In the genomic region with DNA sequence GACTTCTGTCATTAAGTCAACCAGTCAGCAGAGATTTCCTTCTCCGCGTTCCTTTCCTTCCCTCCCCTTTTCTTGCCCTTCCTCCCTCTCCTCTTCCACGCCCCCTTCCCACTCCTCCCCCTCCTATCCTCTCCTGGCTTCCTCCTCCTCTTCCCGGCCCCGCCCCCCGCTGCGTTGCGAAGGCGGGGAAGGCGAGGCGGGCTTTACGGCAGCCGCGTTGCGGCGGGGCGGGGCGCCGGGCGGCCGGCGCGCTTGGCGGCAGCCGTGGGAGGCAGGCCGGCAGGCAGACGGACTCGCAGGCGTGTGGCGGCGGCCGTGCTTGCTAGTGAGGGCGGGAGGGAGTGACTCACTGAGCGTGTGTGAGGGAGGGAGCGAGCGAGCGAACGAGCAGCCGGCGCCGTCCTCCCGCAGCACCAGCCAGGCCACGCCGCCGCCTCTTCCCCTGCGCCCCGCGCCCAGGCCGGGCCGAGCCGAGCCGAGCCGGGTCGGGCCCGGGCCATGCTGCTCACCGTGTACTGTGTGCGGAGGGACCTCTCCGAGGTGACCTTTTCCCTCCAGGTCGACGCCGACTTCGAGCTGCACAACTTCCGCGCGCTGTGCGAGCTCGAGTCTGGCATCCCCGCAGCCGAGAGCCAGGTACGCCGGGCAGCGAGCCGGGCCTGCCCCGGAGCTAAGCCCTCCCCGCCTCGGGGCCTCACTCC, we compare ENCODE assay signal across 8 cellular contexts. TPM values are rescaled to one million over a fixed set of nuclear protein-coding genes. Genes with fewer than 3 reads are reported as not detected.
A peak's percentile ranks its signal among the peaks of the same experiment; 100 is the strongest.
DNase-seq lines count a peak whose midpoint lies in the region; ATAC-seq and TF ChIP-seq lines count a peak whose summit lies in the region.

A gene (plus strand): TSS at position 286 of the 701 bp plus-strand sequence. CDS start 213 bp downstream, at position 499.

- intact Hi-C loops in CD4-positive, alpha-beta memory T cell (cut with micrococcal nuclease), result loop anchor here (1.0 to 10.0 kb wide), 4 partner anchors 14 to 217 kb away; a partner anchor contains a TSS

- peaks cover 50% of the 10 kb centered on the region for H3K4me1 ChIP-seq in CD4-positive, alpha-beta memory T cell (ENCODE audit: insufficient read depth, low read length)
- peaks cover 17% of the 10 kb centered on the region for H3K4me1 ChIP-seq in effector memory CD4-positive, alpha-beta T cell (ENCODE audit: control insufficient read depth, insufficient read depth, low read length, poor library complexity, severe bottlenecking)

- ATAC-seq in memory B cell (ENCODE audit: low read depth), result peak; percentile 87

- peaks cover 0 to 1% (median 0%) of the 10 kb centered on the region in 8 donors for H3K9me3 Mint-ChIP-seq in CD4-positive, alpha-beta memory T cell
- H3K9me3 Mint-ChIP-seq in memory B cell, result no peaks in the 10 kb centered on the region

- H3K27ac ChIP-seq in CD4-positive, alpha-beta memory T cell (ENCODE audit: low read depth, low read length), result peak within 1 kb of the TSS; percentile 86
- peak within 1 kb of the TSS; percentile 89 for H3K27ac ChIP-seq in effector memory CD4-positive, alpha-beta T cell (ENCODE audit: insufficient read depth, low read length, poor library complexity, severe bottlenecking)

- H3K36me3 ChIP-seq in CD4-positive, alpha-beta memory T cell (ENCODE audit: insufficient read depth, low read length), result no peaks in the 10 kb centered on the region
- no peaks in the 10 kb centered on the region for H3K36me3 ChIP-seq in effector memory CD4-positive, alpha-beta T cell (ENCODE audit: control insufficient read depth, insufficient read depth, low read length)

- H3K4me1 Mint-ChIP-seq in CD4-positive, alpha-beta memory T cell, result peaks cover 27 to 55% (median 41%) of the 10 kb centered on the region in 4 donors
- peaks cover 29% of the 10 kb centered on the region for H3K4me1 Mint-ChIP-seq in memory B cell

- CTCF ChIA-PET in CD4-positive, alpha-beta memory T cell (lab: Charles Lee; ENCODE audit: partially characterized antibody), result interaction anchor here (0.7 to 1.4 kb wide), 4 partner anchors 10 to 33 kb away, joined by 3 to 4 read pairs (median 3); no protein-coding TSS in a partner anchor

- peak within 1 kb of the TSS; percentile 68 to 93 for H3K4me3 ChIP-seq in CD4-positive, alpha-beta memory T cell (ENCODE audit: low read length in 2 of 2)
- H3K4me3 ChIP-seq in effector memory CD4-positive, alpha-beta T cell (ENCODE audit: insufficient read depth, low read depth, low read length, poor library complexity, severe bottlenecking), result peak within 1 kb of the TSS; percentile 82

- TF ChIP-seq CTCF in GM20000 (IDR thresholded peaks at IDR 0.05; ENCODE audit: extremely low read depth, missing control alignments), result no peak

- DNase-seq in CD4-positive, alpha-beta memory T cell, result peak; percentile 91 to 97 (median 93)
- DNase-seq in GM20000 (ENCODE audit: low spot score) (peak; percentile 96), HT1080 (ENCODE audit: low read depth) (peak; percentile 95), NOMO-1 (lab: John Stamatoyannopoulos, UW; ENCODE audit: unreplicated experiment in 2 of 2) (peak; percentile 95 to 98), memory B cell (ENCODE audit: low spot score in 2 of 2) (peak; percentile 83 to 84)
- peak; percentile 87 to 92 for DNase-seq in activated CD8-positive, alpha-beta memory T cell treated with anti-CD3 and anti-CD28 coated beads for 4 hours (ENCODE audit: low read depth in 2 of 2)
- DNase-seq in effector memory CD4-positive, alpha-beta T cell, result peak; percentile 91 to 95 (median 92)
- DNase-seq in stimulated activated CD8-positive, alpha-beta memory T cell treated with anti-CD3 and anti-CD28 coated beads, Interleukin-12 subunit alpha, Interleukin-12 subunit beta, amount 100 ng/mL, for 1 hour (ENCODE audit: low read depth), result peak; percentile 81

- peak within 1 kb of the TSS; percentile 76 to 98 (median 96) for H3K27ac Mint-ChIP-seq in CD4-positive, alpha-beta memory T cell
- H3K27ac Mint-ChIP-seq in memory B cell, result peak within 1 kb of the TSS; percentile 95

- POLR2A ChIA-PET in CD4-positive, alpha-beta memory T cell (lab: Charles Lee; ENCODE audit: partially characterized antibody), result interaction anchor here (0.8 to 4.9 kb wide), 16 partner anchors 10 to 230 kb away, joined by 3 to 43 read pairs (median 5); a partner anchor contains a TSS

- H3K36me3 Mint-ChIP-seq in CD4-positive, alpha-beta memory T cell, result peaks cover 0 to 12% of the 10 kb centered on the region in 2 donors
- H3K36me3 Mint-ChIP-seq in memory B cell, result peaks cover under 1% of the 10 kb centered on the region

- H3K4me3 Mint-ChIP-seq in CD4-positive, alpha-beta memory T cell, result peak within 1 kb of the TSS; percentile 92 to 94 (median 93)
- peak within 1 kb of the TSS; percentile 95 for H3K4me3 Mint-ChIP-seq in memory B cell

- no peaks in the 10 kb centered on the region for H3K9me3 ChIP-seq in CD4-positive, alpha-beta memory T cell (ENCODE audit: control insufficient read depth in 1 of 2, low read length in 2 of 2)
- H3K9me3 ChIP-seq in effector memory CD4-positive, alpha-beta T cell (ENCODE audit: control insufficient read depth, low read length), result no peaks in the 10 kb centered on the region

- no peaks in the 10 kb centered on the region for H3K27me3 ChIP-seq in CD4-positive, alpha-beta memory T cell (ENCODE audit: insufficient read depth, low read length)
- no peaks in the 10 kb centered on the region for H3K27me3 ChIP-seq in effector memory CD4-positive, alpha-beta T cell (replicated peaks; ENCODE audit: control insufficient read depth, insufficient read depth, low read length, poor library complexity, severe bottlenecking)

- no peaks in the 10 kb centered on the region for H3K27me3 Mint-ChIP-seq in CD4-positive, alpha-beta memory T cell
- H3K27me3 Mint-ChIP-seq in memory B cell, result no peaks in the 10 kb centered on the region

RNA-seq across cellular contexts. Expression of the gene that starts here (rescaled TPM):
- 10 to 100 TPM; 46.2 to 47.6 TPM for total RNA-seq in CD4-positive, alpha-beta memory T cell
- polyA plus RNA-seq in CD4-positive, alpha-beta memory T cell, result 1 to 10 TPM; 1.0 to 5.2 TPM
- total RNA-seq in HT1080 (2014; rRNA removed; shearing (Covaris generic)), result 12.4 and 13.8 TPM in 2 replicates
- polyA plus RNA-seq in HT1080 (2015; cell fraction: cytosol; rRNA removed), result 6.3 and 7.2 TPM in 2 replicates
- polyA plus RNA-seq in HT1080 (2015; cell fraction: nucleus; rRNA removed), result 10.7 and 11.0 TPM in 2 replicates

Comparison
In these comparisons a context has a peak if more than half of its experiments do, and no peak if none do; other contexts are left out.
1. Peak in every context shown above with its lines: DNase-seq, ATAC-seq, H3K4me3 ChIP-seq and H3K27ac ChIP-seq.